Comparison of ENCODE assay signal across 10 cellular contexts in the genomic region with DNA sequence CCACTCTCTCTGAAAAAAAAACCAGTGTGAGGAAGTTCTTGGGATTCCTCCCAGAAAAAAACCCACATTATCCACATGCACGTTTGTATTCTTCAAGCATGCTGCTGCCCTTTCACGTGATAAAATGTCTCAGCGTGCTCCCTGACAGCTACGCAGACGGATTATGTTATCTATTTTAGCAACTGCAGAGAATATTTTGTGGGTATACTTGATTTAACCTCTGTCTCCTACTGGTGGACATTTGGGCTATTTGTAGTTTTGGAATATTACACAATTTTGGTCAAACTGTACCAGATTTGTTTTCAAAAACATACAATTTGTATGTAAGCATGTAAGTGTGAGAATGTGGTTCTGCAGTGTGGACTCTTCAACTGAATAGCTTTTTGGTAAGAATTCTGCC. TPM values are rescaled to one million over a fixed set of nuclear protein-coding genes. Genes with fewer than 3 reads are reported as not detected.
A peak's percentile ranks its signal among the peaks of the same experiment; 100 is the strongest.
DNase-seq lines count a peak whose midpoint lies in the region; FAIRE-seq and TF ChIP-seq lines count a peak whose summit lies in the region.
"Had no signal": no experiment of that assay in that cellular context is flagged by ENCODE, and none has a peak within 500 bp of the region (broad histone marks: within the 10 kb centered on the region; RNA-seq: fewer than 3 reads in every experiment).

No MANE protein-coding gene starts in this region.

- H3K9me2 ChIP-seq in OCI-LY7 (ENCODE audit: insufficient read depth, low read length), result no peaks in the 10 kb centered on the region

- H3K27ac Mint-ChIP-seq in endodermal cell (peak overlapping the region; percentile 68), neural progenitor cell (peak overlapping the region; percentile 91)

- H3K79me2 ChIP-seq in OCI-LY7 (ENCODE audit: insufficient read depth, low read depth, low read length), result peaks cover 100% of the 10 kb centered on the region
- peaks cover 100% of the 10 kb centered on the region for H3K79me2 ChIP-seq in neural progenitor cell (ENCODE audit: low read depth)

- peaks cover 100% of the 10 kb centered on the region for H3K4me1 ChIP-seq in BLaER1
- peaks cover 74% of the 10 kb centered on the region for H3K4me1 ChIP-seq in OCI-LY7 (ENCODE audit: insufficient read depth, low read length, poor library complexity, severe bottlenecking)
- peaks cover 34% of the 10 kb centered on the region for H3K4me1 ChIP-seq in endodermal cell (ENCODE audit: control insufficient read depth, insufficient read depth, low read length)
- peaks cover 95% of the 10 kb centered on the region for H3K4me1 ChIP-seq in neural progenitor cell

- peaks cover 87% of the 10 kb centered on the region for H3F3A ChIP-seq in neural progenitor cell (ENCODE audit: low read depth)

- no TSS peak for BruUV-seq in OCI-LY7 (replicated peaks; lab: Mats Ljungman, UMichigan)

- intact Hi-C loops in OCI-LY7 (cut with micrococcal nuclease; ENCODE audit: unreplicated experiment), result no loop called here

- FAIRE-seq in frontal cortex (lab: Jason Lieb, UNC), result no peak

- H3K9me3 ChIP-seq in BLaER1 (no peaks in the 10 kb centered on the region), OCI-LY7 (ENCODE audit: low read length) (no peaks in the 10 kb centered on the region), endodermal cell (ENCODE audit: control insufficient read depth, low read length) (no peaks in the 10 kb centered on the region), neural progenitor cell (ENCODE audit: low read depth) (no peaks in the 10 kb centered on the region)

- peaks cover 73% of the 10 kb centered on the region for H3K4me1 Mint-ChIP-seq in endodermal cell
- H3K4me1 Mint-ChIP-seq in neural progenitor cell, result peaks cover 81% of the 10 kb centered on the region

- no peaks in the 10 kb centered on the region for H3K9me3 Mint-ChIP-seq in endodermal cell
- no peaks in the 10 kb centered on the region for H3K9me3 Mint-ChIP-seq in neural progenitor cell

- H3K4me2 ChIP-seq in BLaER1 (peak overlapping the region; percentile 76), OCI-LY7 (ENCODE audit: low read length) (peak overlapping the region; percentile 59), neural progenitor cell (peak overlapping the region; percentile 83)

- no peak overlapping the region for H2AFZ ChIP-seq in OCI-LY7 (ENCODE audit: low read length)
- no peak overlapping the region for H2AFZ ChIP-seq in neural progenitor cell (replicated peaks)

- H3K27me3 ChIP-seq in BLaER1, result no peaks in the 10 kb centered on the region
- H3K27me3 ChIP-seq in endodermal cell (ENCODE audit: control insufficient read depth, insufficient read depth, low read length, poor library complexity, severe bottlenecking), result no peaks in the 10 kb centered on the region
- H3K27me3 ChIP-seq in neural progenitor cell, result no peaks in the 10 kb centered on the region

- CTCF ChIA-PET in OCI-LY7 (lab: Charles Lee; ENCODE audit: unreplicated experiment), result no interaction called here

- H3K36me3 Mint-ChIP-seq in endodermal cell (ENCODE audit: low read depth) (peaks cover 18% of the 10 kb centered on the region), neural progenitor cell (peaks cover 4% of the 10 kb centered on the region)

- TF ChIP-seq CTCF in OCI-LY7 (conservative IDR thresholded peaks at IDR 0.05; ENCODE audit: low read length) (no peak), endodermal cell (conservative IDR thresholded peaks at IDR 0.05) (no peak), neural progenitor cell (IDR thresholded peaks at IDR 0.05) (no peak)

- POLR2A ChIA-PET in OCI-LY7 (lab: Charles Lee), result interaction anchor here (0.7 kb wide), 2 partner anchors 8 to 150 kb away, joined by 4 to 5 read pairs; no protein-coding TSS in a partner anchor

- H3K27ac ChIP-seq in BLaER1 (no peak overlapping the region), OCI-LY7 (ENCODE audit: low read depth, low read length, poor library complexity, severe bottlenecking) (no peak overlapping the region), endodermal cell (ENCODE audit: low read depth, low read length) (peak overlapping the region; percentile 78), neural progenitor cell (peak overlapping the region; percentile 82)

- DNase-seq in OCI-LY7 (ENCODE audit: low spot score) (no peak), endodermal cell (no peak), neural progenitor cell (ENCODE audit: low spot score) (no peak), iPS-NIHi11 (ENCODE audit: low spot score) (no peak), activated gamma-delta T cell (lab: John Stamatoyannopoulos, UW) (no peak), frontal cortex (ENCODE audit: low spot score in 2 of 2) (no peak), SKM-1 (lab: John Stamatoyannopoulos, UW; ENCODE audit: unreplicated experiment) (no peak)
- DNase-seq: EL, NCI-H1694 treated with DMSO at 0.1 percent for 48 hours had no signal

- 32 to 50% methylated on average over 3 to 5 of the region's 5 CpGs for WGBS in endodermal cell (ENCODE audit: insufficient coverage in 1 of 2, insufficient read length in 1 of 2), 2 experiments

- peak overlapping the region; percentile 5 for H3K9ac ChIP-seq in BLaER1
- H3K9ac ChIP-seq in endodermal cell (ENCODE audit: extremely low read depth, low read length, poor library complexity, severe bottlenecking), result peak overlapping the region; percentile 27
- H3K9ac ChIP-seq in neural progenitor cell, result peak overlapping the region; percentile 17

- H3K27me3 Mint-ChIP-seq in endodermal cell (ENCODE audit: insufficient read depth) (no peaks in the 10 kb centered on the region), neural progenitor cell (ENCODE audit: insufficient read depth, low read depth) (peaks cover 4% of the 10 kb centered on the region)

- peak overlapping the region; percentile 15 for H3K4me3 Mint-ChIP-seq in endodermal cell
- peak overlapping the region; percentile 74 for H3K4me3 Mint-ChIP-seq in neural progenitor cell

- H4K20me1 ChIP-seq in BLaER1 (peaks cover 100% of the 10 kb centered on the region), OCI-LY7 (ENCODE audit: insufficient read depth, low read length) (peaks cover 66% of the 10 kb centered on the region), neural progenitor cell (ENCODE audit: low read depth) (peaks cover 100% of the 10 kb centered on the region)

- no peak overlapping the region for H3K4me3 ChIP-seq in BLaER1
- H3K4me3 ChIP-seq in OCI-LY7 (ENCODE audit: low read depth, low read length, poor library complexity, severe bottlenecking), result no peak overlapping the region
- peak overlapping the region; percentile 57 for H3K4me3 ChIP-seq in endodermal cell (ENCODE audit: low read length)
- peak overlapping the region; percentile 36 for H3K4me3 ChIP-seq in neural progenitor cell

- H3K36me3 ChIP-seq in BLaER1 (peaks cover 62% of the 10 kb centered on the region), OCI-LY7 (ENCODE audit: insufficient read depth, low read length) (peaks cover 60% of the 10 kb centered on the region; the same call in 1 of the 2 replicates), endodermal cell (ENCODE audit: control insufficient read depth, insufficient read depth, low read length) (peaks cover 25% of the 10 kb centered on the region), neural progenitor cell (no peaks in the 10 kb centered on the region)

RNA-seq across cellular contexts. Expression of a gene that starts 10.7 kb away (rescaled TPM):
- total RNA-seq in OCI-LY7 (2014; rRNA removed; shearing (Covaris generic)), result 84.2 and 89.4 TPM in 2 replicates
- total RNA-seq in OCI-LY7 (2022) (210 and 224 TPM in 2 replicates), endodermal cell (100 to 1,000 TPM; 309 to 334 TPM), neural progenitor cell (ENCODE audit: low replicate concordance) (139 and 148 TPM in 2 replicates), frontal cortex (117 TPM)
- polyA plus RNA-seq in endodermal cell (2013, experiment 1 of 2), result 182 TPM
- 205 TPM for polyA plus RNA-seq in endodermal cell (2013, experiment 2 of 2)

Comparison
In these comparisons a context has a peak if more than half of its experiments do, and no peak if none do; other contexts are left out.
1. H3K27ac ChIP-seq: peak in endodermal cell (single experiment) and neural progenitor cell (single experiment); none in BLaER1 (single experiment) and OCI-LY7 (single experiment).
2. H3K4me3 ChIP-seq: peak in endodermal cell (single experiment) and neural progenitor cell (single experiment); none in BLaER1 (single experiment) and OCI-LY7 (single experiment).
3. Peak in every context shown above with its lines, with median percentiles within 50 percentile points of each other: H3K4me2 ChIP-seq and H3K9ac ChIP-seq.